In genomic region chr11:23859087-23859486, GRCh38 we compare ENCODE assay signal across 23 cellular contexts.
"Had no signal": no experiment of that assay in that cellular context is flagged by ENCODE, and none has a peak within 500 bp of the region (broad histone marks: within the 10 kb centered on the region; RNA-seq: fewer than 3 reads in every experiment).

No MANE protein-coding gene starts in this region.

- H2AFZ ChIP-seq: parathyroid adenoma had no signal

- H3K9ac ChIP-seq: parathyroid adenoma had no signal

- H3K4me1 ChIP-seq: adrenal gland, foreskin keratinocyte, lower lobe of right lung, parathyroid adenoma, stomach, suprapubic skin, tibial nerve had no signal

- H3K79me2 ChIP-seq: parathyroid adenoma had no signal

- ATAC-seq: activated T-helper 17 cell treated with anti-CD3 and anti-CD28 coated beads, Interleukin-2, amount 50 U/mL, for 72 hours; foreskin keratinocyte; left lobe of liver; lower lobe of right lung; mucosa of descending colon; right cardiac atrium; WTC11 had no signal

- FAIRE-seq: astrocyte, kidney had no signal

- H3K9me3 ChIP-seq: adrenal gland, lower lobe of right lung, mucosa of descending colon, stomach, suprapubic skin, tibial nerve had no signal

- H3K4me3 ChIP-seq: adrenal gland, lower lobe of right lung, mucosa of descending colon, stomach, suprapubic skin, tibial nerve had no signal

- H3K27me3 ChIP-seq: adrenal gland, foreskin keratinocyte, stomach, suprapubic skin, tibial nerve had no signal

- DNase-seq: activated CD4-positive, alpha-beta T cell treated with anti-CD3 and anti-CD28 coated beads, Interleukin-2, amount 50 U/mL, for 4 hours; activated CD8-positive, alpha-beta memory T cell treated with anti-CD3 and anti-CD28 coated beads for 24 hours; activated CD8-positive, alpha-beta memory T cell treated with anti-CD3 and anti-CD28 coated beads, Interleukin-2, amount 50 U/mL, for 4 hours; activated T-cell treated with anti-CD3 and anti-CD28 coated beads, Interleukin-2, amount 50 U/mL, for 24 hours; adrenal gland; central memory CD4-positive, alpha-beta T cell; dermis blood vessel endothelial cell; effector CD8-positive, alpha-beta T cell; foreskin keratinocyte; kidney; lower lobe of right lung; mesendoderm; mucosa of descending colon; nephron progenitor cell; right cardiac atrium; stomach had no signal

- H3K27ac ChIP-seq: adrenal gland, foreskin keratinocyte, lower lobe of right lung, parathyroid adenoma, stomach, suprapubic skin, tibial nerve had no signal

- H3K36me3 ChIP-seq: adrenal gland, lower lobe of right lung, stomach, suprapubic skin, tibial nerve had no signal
